Comparison of ENCODE assay signal across 6 cellular contexts in the genomic region with DNA sequence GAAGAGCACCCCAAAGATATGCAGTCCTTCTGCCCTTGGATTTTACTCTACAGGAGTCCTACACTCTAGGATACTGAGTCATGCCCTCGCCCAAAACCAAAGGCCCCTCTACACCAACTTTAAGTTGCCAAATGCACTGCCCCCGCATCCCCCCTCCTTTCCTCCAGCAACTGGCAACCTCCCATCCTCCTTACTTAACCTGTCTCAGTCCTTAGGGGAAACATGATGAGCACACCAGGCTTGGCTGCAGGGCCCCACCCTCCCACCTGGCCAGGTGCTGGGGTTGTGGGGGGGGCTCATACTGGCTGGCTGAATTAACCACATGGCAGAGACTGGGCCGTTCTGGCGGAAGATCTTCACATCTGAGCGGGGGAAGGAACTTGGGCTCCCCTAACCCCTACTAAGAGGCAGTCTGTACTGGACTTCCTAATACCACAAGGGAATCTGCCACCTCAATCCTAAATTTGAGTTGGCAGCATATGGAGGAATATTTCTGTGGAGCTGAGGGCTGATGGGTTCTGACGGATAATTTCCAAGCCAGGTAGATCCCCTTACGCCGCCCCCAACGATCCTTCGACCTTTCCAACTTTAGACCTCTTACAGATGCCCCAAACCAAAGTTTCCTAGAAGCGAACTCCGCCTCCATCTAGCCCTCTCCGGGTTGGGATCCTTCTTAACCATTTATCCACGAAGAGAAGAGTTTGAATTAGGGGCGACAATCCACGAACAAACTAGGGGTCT.
DNase-seq lines count a peak whose midpoint lies in the region; TF ChIP-seq lines count a peak whose summit lies in the region.

No MANE protein-coding gene starts in this region.

- no peaks in the 10 kb centered on the region for H3K36me3 ChIP-seq in ES-I3 (ENCODE audit: insufficient read depth, low read length)
- H3K36me3 ChIP-seq in OCI-LY1 (ENCODE audit: insufficient read depth, low read length), result peaks cover 20% of the 10 kb centered on the region; the same call in 1 of the 2 replicates
- H3K36me3 ChIP-seq in effector memory CD4-positive, alpha-beta T cell (ENCODE audit: control insufficient read depth, insufficient read depth, low read length), result peaks cover 2% of the 10 kb centered on the region

- H3K9me3 ChIP-seq in ES-I3 (ENCODE audit: control insufficient read depth, insufficient read depth, low read length) (no peaks in the 10 kb centered on the region), OCI-LY1 (ENCODE audit: low read length) (no peaks in the 10 kb centered on the region)
- H3K9me3 ChIP-seq in effector memory CD4-positive, alpha-beta T cell (ENCODE audit: control insufficient read depth, low read length), result no peaks in the 10 kb centered on the region

- H3K79me2 ChIP-seq in OCI-LY1 (ENCODE audit: insufficient read depth, low read length), result peaks cover 53% of the 10 kb centered on the region

- H3K9ac ChIP-seq in ES-I3 (ENCODE audit: low read depth, low read length) (peak overlapping the region; percentile 76), OCI-LY1 (ENCODE audit: low read length) (peak overlapping the region; percentile 99)

- no peaks in the 10 kb centered on the region for H3K9me2 ChIP-seq in OCI-LY1 (ENCODE audit: low read depth, low read length)

- H3K4me1 ChIP-seq in ES-I3 (ENCODE audit: insufficient read depth, low read length), result peaks cover 41% of the 10 kb centered on the region
- H3K4me1 ChIP-seq in OCI-LY1 (ENCODE audit: insufficient read depth, low read length, severe bottlenecking), result peaks cover 53% of the 10 kb centered on the region
- H3K4me1 ChIP-seq in effector memory CD4-positive, alpha-beta T cell (ENCODE audit: control insufficient read depth, insufficient read depth, low read length, poor library complexity, severe bottlenecking), result peaks cover 56% of the 10 kb centered on the region

- no peaks in the 10 kb centered on the region for H3K27me3 ChIP-seq in OCI-LY1 (ENCODE audit: insufficient read depth, low read length)
- H3K27me3 ChIP-seq in effector memory CD4-positive, alpha-beta T cell (replicated peaks; ENCODE audit: control insufficient read depth, insufficient read depth, low read length, poor library complexity, severe bottlenecking), result no peaks in the 10 kb centered on the region

- H4K20me1 ChIP-seq in OCI-LY1 (ENCODE audit: insufficient read depth, low read length), result no peaks in the 10 kb centered on the region

- H3K4me3 ChIP-seq in OCI-LY1 (ENCODE audit: low read depth, low read length, poor library complexity, severe bottlenecking) (peak overlapping the region; percentile 91), retinal pigment epithelial cell (ENCODE audit: low read length) (peak overlapping the region; percentile 93)
- peak overlapping the region; percentile 95 for H3K4me3 ChIP-seq in effector memory CD4-positive, alpha-beta T cell (ENCODE audit: insufficient read depth, low read depth, low read length, poor library complexity, severe bottlenecking)

- no peak overlapping the region for H2AFZ ChIP-seq in OCI-LY1 (ENCODE audit: low read length)

- H3K4me2 ChIP-seq in OCI-LY1 (ENCODE audit: low read length), result peak overlapping the region; percentile 98

- TF ChIP-seq CTCF in OCI-LY1 (IDR thresholded peaks at IDR 0.05; ENCODE audit: low read length) (no peak), retinal pigment epithelial cell (conservative IDR thresholded peaks at IDR 0.05; ENCODE audit: low read depth, low read length) (no peak)

- peak overlapping the region; percentile 82 for H3K27ac ChIP-seq in OCI-LY1 (ENCODE audit: low read depth, low read length, poor library complexity, severe bottlenecking)
- peak overlapping the region; percentile 77 for H3K27ac ChIP-seq in effector memory CD4-positive, alpha-beta T cell (ENCODE audit: insufficient read depth, low read length, poor library complexity, severe bottlenecking)

- no peak for DNase-seq in effector memory CD4-positive, alpha-beta T cell
- no peak for DNase-seq in retinal pigment epithelial cell (ENCODE audit: low read depth)
- DNase-seq in amniotic stem cell (lab: John Stamatoyannopoulos, UW), result no peak
- DNase-seq in SHP77 treated with DMSO at 0.1 percent for 48 hours (lab: John Stamatoyannopoulos, UW), result no peak

- no peaks in the 10 kb centered on the region for H3F3A ChIP-seq in OCI-LY1 (ENCODE audit: insufficient read depth, low read length)
